In the genomic region with DNA sequence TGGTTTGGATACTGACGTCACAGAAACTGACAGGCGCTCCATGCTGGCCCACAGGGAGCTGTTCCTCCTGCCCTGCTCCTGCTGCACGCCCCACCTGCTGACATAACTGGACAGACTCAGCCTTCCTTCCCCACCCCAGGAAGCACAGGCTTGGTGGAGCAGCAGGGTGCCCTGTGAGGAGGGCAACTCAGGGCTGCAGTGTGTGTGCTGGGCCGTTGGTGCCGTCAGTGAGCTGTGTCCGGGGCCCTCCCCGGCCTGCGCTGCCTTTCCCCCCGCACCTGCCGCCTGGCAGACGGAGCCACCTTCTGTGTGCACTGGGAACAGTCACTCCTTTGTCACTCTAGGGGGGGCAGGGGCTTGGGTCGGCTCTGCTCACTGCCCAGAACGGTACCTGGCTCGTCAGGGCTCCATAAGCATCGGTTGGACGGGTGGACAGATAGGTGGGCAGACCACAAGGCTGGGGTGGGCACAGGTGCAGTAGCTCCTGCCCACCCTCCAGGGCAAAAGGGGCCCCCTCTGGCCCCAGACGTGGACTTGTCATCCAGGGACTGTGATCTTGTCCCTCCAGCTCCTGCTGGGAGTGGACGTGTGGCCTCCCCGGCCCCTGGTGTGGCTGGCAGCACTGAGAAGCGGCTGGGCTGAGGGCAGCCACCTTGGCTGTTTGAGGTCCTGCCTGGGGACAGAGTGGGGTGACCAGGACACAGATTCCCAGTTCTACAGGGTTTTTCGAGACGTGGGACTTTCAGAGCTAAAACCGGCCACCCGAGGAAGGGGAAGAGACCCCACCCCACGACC, we compare ENCODE assay signal across 1 cellular context.
TF ChIP-seq lines count a peak whose summit lies in the region.

No MANE protein-coding gene starts in this region.

TF ChIP-seq in SK-N-SH, 30 proteins besides CTCF, POLR2A, EP300 and RAD21 (continued from another document):
- TF ChIP-seq, protein P1, sequence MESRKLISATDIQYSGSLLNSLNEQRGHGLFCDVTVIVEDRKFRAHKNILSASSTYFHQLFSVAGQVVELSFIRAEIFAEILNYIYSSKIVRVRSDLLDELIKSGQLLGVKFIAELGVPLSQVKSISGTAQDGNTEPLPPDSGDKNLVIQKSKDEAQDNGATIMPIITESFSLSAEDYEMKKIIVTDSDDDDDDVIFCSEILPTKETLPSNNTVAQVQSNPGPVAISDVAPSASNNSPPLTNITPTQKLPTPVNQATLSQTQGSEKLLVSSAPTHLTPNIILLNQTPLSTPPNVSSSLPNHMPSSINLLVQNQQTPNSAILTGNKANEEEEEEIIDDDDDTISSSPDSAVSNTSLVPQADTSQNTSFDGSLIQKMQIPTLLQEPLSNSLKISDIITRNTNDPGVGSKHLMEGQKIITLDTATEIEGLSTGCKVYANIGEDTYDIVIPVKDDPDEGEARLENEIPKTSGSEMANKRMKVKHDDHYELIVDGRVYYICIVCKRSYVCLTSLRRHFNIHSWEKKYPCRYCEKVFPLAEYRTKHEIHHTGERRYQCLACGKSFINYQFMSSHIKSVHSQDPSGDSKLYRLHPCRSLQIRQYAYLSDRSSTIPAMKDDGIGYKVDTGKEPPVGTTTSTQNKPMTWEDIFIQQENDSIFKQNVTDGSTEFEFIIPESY (IDR thresholded peaks at IDR 0.05; ENCODE audit: borderline replicate concordance, low read depth), result no peak
- no peak for TF ChIP-seq MEF2A (IDR thresholded peaks at IDR 0.05; ENCODE audit: borderline replicate concordance, low read depth)
